ENCODE assay signal across 8 cellular contexts in genomic region chrX:37572137-37572587, GRCh38. TPM values are rescaled to one million over a fixed set of nuclear protein-coding genes. Genes with fewer than 3 reads are reported as not detected.
DNase-seq lines count a peak whose midpoint lies in the region; ATAC-seq, FAIRE-seq and TF ChIP-seq lines count a peak whose summit lies in the region.
"Not testable (repeated sequence)": the region's sequence is repeated elsewhere in the genome, so short reads cannot be mapped to it uniquely, and the experiment has no call there.

No MANE protein-coding gene starts in this region.

- not testable (repeated sequence) for H3K9me1 ChIP-seq in K562 (ENCODE audit: control insufficient read depth, insufficient read depth, low read length)

- CTCF ChIA-PET in K562 (lab: Yijun Ruan, JAX; ENCODE audit: low intra/inter-chr PET ratio): not testable (repeated sequence)

- H3K27me3 Mint-ChIP-seq in naive B cell: peaks cover 21 to 40% (median 22%) of the 10 kb centered on the region in 3 donors
- H3K27me3 Mint-ChIP-seq in stimulated activated naive CD8-positive, alpha-beta T cell treated with anti-CD3 and anti-CD28 coated beads, Interleukin-15, Interleukin-2, amounts not matched to agents 100 ng/mL and 50 ng/mL, for 24 hours: peaks cover 29% of the 10 kb centered on the region

- H3K4me2 ChIP-seq in K562 (ENCODE audit: insufficient read depth, low read length): peak overlapping the region; percentile 72

- peak; percentile 57 to 71 for TF ChIP-seq RAD21 in K562 (CRISPR knock-in tag; conservative IDR thresholded peaks at IDR 0.05 in 1 of 2, IDR thresholded peaks at IDR 0.05 in 1 of 2)

- not testable (repeated sequence) for H4K20me1 ChIP-seq in K562 (replicated peaks; ENCODE audit: control insufficient read depth, insufficient read depth, low read length)

- not testable (repeated sequence) for H3K27ac Mint-ChIP-seq in naive B cell
- H3K27ac Mint-ChIP-seq in stimulated activated naive CD8-positive, alpha-beta T cell treated with anti-CD3 and anti-CD28 coated beads, Interleukin-15, Interleukin-2, amounts not matched to agents 100 ng/mL and 50 ng/mL, for 24 hours: peak overlapping the region; percentile 69

- H3K9me3 ChIP-seq in K562 (replicated peaks; ENCODE audit: control insufficient read depth, insufficient read depth, low read depth, low read length); heart left ventricle: not testable (repeated sequence)

- ATAC-seq in HG02885 (IDR thresholded peaks at IDR 0.05; ENCODE audit: poor library complexity, unreplicated experiment): peak; percentile 55
- ATAC-seq in K562: peak; percentile 94
- peak in 3 of 4 donors; percentile 72 to 86 (median 82) for ATAC-seq in heart left ventricle
- ATAC-seq in naive B cell (ENCODE audit: low read depth in 2 of 2): peak in 1 of 2 donors; percentile 40

- not testable (repeated sequence) for FAIRE-seq in K562 (lab: Jason Lieb, UNC)

- peak overlapping the region in 7 of 8 donors; percentile 73 to 89 (median 82) for H3K4me3 Mint-ChIP-seq in naive B cell
- H3K4me3 Mint-ChIP-seq in stimulated activated naive CD8-positive, alpha-beta T cell treated with anti-CD3 and anti-CD28 coated beads, Interleukin-15, Interleukin-2, amounts not matched to agents 100 ng/mL and 50 ng/mL, for 24 hours: peak overlapping the region; percentile 75

- H3K9ac ChIP-seq in K562 (ENCODE audit: insufficient read depth in 1 of 2, low read depth in 2 of 2, low read length in 2 of 2): peak overlapping the region; percentile 61 to 76

- WGBS in K562 (ENCODE audit: insufficient coverage, low coverage, missing lambda C conversion rate): no CpG with 5 or more reads among the region's 56 CpGs
- WGBS in heart left ventricle, 4 donors: 1 to 38% (median 14%) methylated on average over 12 to 49 of the region's 56 CpGs

- BruUV-seq in K562 (replicated peaks; lab: Mats Ljungman, UMichigan): not testable (repeated sequence)

- DNase-seq in DMS 273 (lab: John Stamatoyannopoulos, UW; ENCODE audit: unreplicated experiment) (peak; percentile 63), NCI-H345 (lab: John Stamatoyannopoulos, UW) (peak; percentile 38), K562 (ENCODE audit: extremely low read depth in 1 of 4, low spot score in 3 of 4) (peak; percentile 16 to 68 (median 19)), heart left ventricle (peak in 3 of 5 donors; percentile 7 to 33 (median 32))
- not testable (repeated sequence) for DNase-seq in naive B cell

- not testable (repeated sequence) for TF ChIP-seq POLR2A in K562 (conservative IDR thresholded peaks at IDR 0.05); heart left ventricle (IDR thresholded peaks at IDR 0.05)

- POLR2A ChIA-PET in K562 (lab: Yijun Ruan, JAX): not testable (repeated sequence)

- peaks cover 14% of the 10 kb centered on the region; the same call in 2 of the 3 replicates for H3K79me2 ChIP-seq in K562 (ENCODE audit: control insufficient read depth, insufficient read depth, low read length)

- H3K27ac ChIP-seq in VCaP (peak overlapping the region; percentile 14; the same call in 1 of the 2 replicates), K562 (ENCODE audit: extremely low read depth, low read depth, low read length) (peak overlapping the region; percentile 48; the same call in 1 of the 3 replicates)
- not testable (repeated sequence) for H3K27ac ChIP-seq in heart left ventricle

- peak; percentile 74 for TF ChIP-seq CTCF in VCaP (conservative IDR thresholded peaks at IDR 0.05)
- peak; percentile 55 to 64 (median 60) for TF ChIP-seq CTCF in K562 (IDR thresholded peaks at IDR 0.05 in 2 of 3, conservative IDR thresholded peaks at IDR 0.05 in 1 of 3; ENCODE audit: insufficient read depth in 2 of 3, low read depth in 1 of 3, low read length in 3 of 3)
- peak in 7 of 12 donors; percentile 9 to 40 (median 22) for TF ChIP-seq CTCF in heart left ventricle (IDR thresholded peaks at IDR 0.05)

- TF ChIP-seq EP300 in K562 (IDR thresholded peaks at IDR 0.05; ENCODE audit: low read length): not testable (repeated sequence)

- in situ Hi-C loops in K562 (cut with MboI): loop anchor here (10.0 kb wide), 1 partner anchor 253 kb away; no protein-coding TSS in a partner anchor

- peaks cover 0 to 14% of the 10 kb centered on the region in 2 experiments; a peak in 2 of 5 replicates for H3K4me1 ChIP-seq in K562 (replicated peaks in 1 of 2; ENCODE audit: control insufficient read depth in 2 of 2, insufficient read depth in 2 of 2, low read length in 2 of 2)
- not testable (repeated sequence) for H3K4me1 ChIP-seq in heart left ventricle

- not testable (repeated sequence) for H3K36me3 ChIP-seq in K562 (ENCODE audit: control insufficient read depth, insufficient read depth, low read length); heart left ventricle

- H3K9me3 Mint-ChIP-seq in naive B cell: peaks cover 0 to 10% (median 2%) of the 10 kb centered on the region in 7 donors
- H3K9me3 Mint-ChIP-seq in stimulated activated naive CD8-positive, alpha-beta T cell treated with anti-CD3 and anti-CD28 coated beads, Interleukin-15, Interleukin-2, amounts not matched to agents 100 ng/mL and 50 ng/mL, for 24 hours: not testable (repeated sequence)

- peak overlapping the region; percentile 89 for H2AFZ ChIP-seq in K562 (ENCODE audit: low read depth, low read length)

- H3K4me3 ChIP-seq in K562: peak overlapping the region; percentile 38
- H3K4me3 ChIP-seq in heart left ventricle: peak overlapping the region in 11 of 12 donors; percentile 11 to 52 (median 43)

- not testable (repeated sequence) for H3K36me3 Mint-ChIP-seq in naive B cell; stimulated activated naive CD8-positive, alpha-beta T cell treated with anti-CD3 and anti-CD28 coated beads, Interleukin-15, Interleukin-2, amounts not matched to agents 100 ng/mL and 50 ng/mL, for 24 hours (ENCODE audit: low read depth)

- intact Hi-C loops in K562 (cut with micrococcal nuclease): loop anchor here (2.0 to 10.0 kb wide), 5 partner anchors 80 to 253 kb away; partner anchors contain the start of gene XK
- intact Hi-C loops in heart left ventricle (cut with DNase I): loop anchor here in 1 of 10 donors (10.0 kb wide), 1 partner anchor 113 kb away; the partner anchor contains the start of gene XK

- not testable (repeated sequence) for H3K27me3 ChIP-seq in K562 (ENCODE audit: control insufficient read depth in 2 of 2, insufficient read depth in 2 of 2, low read length in 2 of 2)
- peaks cover 0 to 13% (median 0%) of the 10 kb centered on the region in 9 donors for H3K27me3 ChIP-seq in heart left ventricle

- H3K4me1 Mint-ChIP-seq in naive B cell; stimulated activated naive CD8-positive, alpha-beta T cell treated with anti-CD3 and anti-CD28 coated beads, Interleukin-15, Interleukin-2, amounts not matched to agents 100 ng/mL and 50 ng/mL, for 24 hours (ENCODE audit: low read depth): not testable (repeated sequence)

TF ChIP-seq in K562, 482 proteins besides CTCF, POLR2A, EP300 and RAD21:
- TF ChIP-seq RBFOX2 (IDR thresholded peaks at IDR 0.05; ENCODE audit: low read depth, low read length) (0 out of 2 replicates have a peak, but pooled peaks have one; percentile 48), NFIC (IDR thresholded peaks at IDR 0.05) (0 out of 2 replicates have a peak, but pooled peaks have one; percentile 4), HINFP (tag; conservative IDR thresholded peaks at IDR 0.05; ENCODE audit: low read depth) (peak; percentile 71; the same call in 1 of the 2 replicates), STAG1 (CRISPR knock-in tag; IDR thresholded peaks at IDR 0.05; ENCODE audit: borderline replicate concordance) (peak; percentile 16; the same call in 1 of the 2 replicates), SAFB (IDR thresholded peaks at IDR 0.05; ENCODE audit: borderline replicate concordance, low read depth, low read length) (0 out of 2 replicates have a peak, but pooled peaks have one; percentile 23), SMC3 (conservative IDR thresholded peaks at IDR 0.05; ENCODE audit: insufficient read depth, low read depth, low read length) (peak; percentile 42; the same call in 1 of the 2 replicates), ZNF121 (CRISPR knock-in tag; conservative IDR thresholded peaks at IDR 0.05) (peak; percentile 42; the same call in 1 of the 2 replicates)

RNA-seq across cellular contexts. Expression of gene LANCL3, which starts 0.7 kb away (rescaled TPM):
- total RNA-seq in K562 (2011; cell fraction: chromatin; rRNA removed; ENCODE audit: low replicate concordance): 2.5 TPM in 2 replicates
- 2.3 and 2.5 TPM in 2 replicates for total RNA-seq in K562 (2011; cell fraction: nucleolus; rRNA removed)
- 1.5 and 3.3 TPM in 2 replicates for total RNA-seq in K562 (2011; cell fraction: nucleoplasm; rRNA removed)
- 0.41 and 0.57 TPM in 2 replicates for total RNA-seq in K562 (2014; rRNA removed)
- 0.76 and 0.83 TPM in 2 replicates for total RNA-seq in K562 (2014; rRNA removed; fragmentation: Illumina TruSeq; extraction: Trizol)
- total RNA-seq in K562 (2015; rRNA removed; fragmentation: Illumina TruSeq; extraction: Trizol): 0.45 and 0.58 TPM in 2 replicates
- total RNA-seq in K562 (2021): 1.5 TPM in 2 replicates
- polyA plus RNA-seq in K562 (2011; rRNA removed): 0.84 and 2.7 TPM in 2 replicates
- polyA plus RNA-seq in K562 (2011; cell fraction: cytosol; rRNA removed): 0.81 and 1.4 TPM in 2 replicates
- polyA plus RNA-seq in K562 (2011; cell fraction: nucleus; rRNA removed): 1.0 and 2.3 TPM in 2 replicates
- 0.79 and 0.98 TPM in 2 replicates for polyA plus RNA-seq in K562 (2012)
- polyA plus RNA-seq in K562 (2014; fragmentation: Illumina TruSeq; extraction: Trizol): 0.65 and 0.91 TPM in 2 replicates
- under 1 TPM; 0.45 to 0.50 TPM for polyA plus RNA-seq in K562 (2014; fragmentation: Nextera tagmentation; extraction: Ambion mirVana)
- 0.20 and 0.41 TPM in 2 replicates for polyA plus RNA-seq in K562 (2014; rRNA removed)
- polyA minus RNA-seq in K562 (2011; rRNA and poly(A)+ RNA removed): 0.91 and 3.3 TPM in 2 replicates
- 0.67 and 1.6 TPM in 2 replicates for polyA minus RNA-seq in K562 (2011; cell fraction: cytosol; rRNA and poly(A)+ RNA removed)
- polyA minus RNA-seq in K562 (2011; cell fraction: nucleus; rRNA and poly(A)+ RNA removed): 1.8 and 5.8 TPM in 2 replicates
- total RNA-seq in heart left ventricle: 1 to 10 TPM in 1 of 9 donors, under 1 TPM in 8; 0.09 to 2.2 (median 0.29) TPM
- under 1 TPM; 0.08 to 0.24 TPM for polyA plus RNA-seq in heart left ventricle
- under 1 TPM in 2 of 6 donors, not detected in 4; 0.03 to 0.19 TPM for polyA plus RNA-seq in naive B cell (ENCODE audit: low read depth in 6 of 6)

Comparison
In these comparisons a context has a peak if more than half of its experiments do, and no peak if none do; other contexts are left out.
1. CTCF ChIP-seq: peak in every context shown above with its lines; median percentile 74 in VCaP; 60 in K562; 22 in heart left ventricle.